14 cellular contexts compared by ENCODE assay signal in genomic region chr16:24876231-24876630, GRCh38. TPM values are rescaled to one million over a fixed set of nuclear protein-coding genes. Genes with fewer than 3 reads are reported as not detected.
DNase-seq lines count a peak whose midpoint lies in the region; ATAC-seq and TF ChIP-seq lines count a peak whose summit lies in the region.
"Had no signal": no experiment of that assay in that cellular context is flagged by ENCODE, and none has a peak within 500 bp of the region (broad histone marks: within the 10 kb centered on the region; RNA-seq: fewer than 3 reads in every experiment).

No MANE protein-coding gene starts in this region.

- intact Hi-C loops in left colon (cut with DNase I, micrococcal nuclease) = no loop called here

- H3K9me2 ChIP-seq in MM.1S (replicated peaks; ENCODE audit: insufficient read depth, low read length) = no peaks in the 10 kb centered on the region

- TF ChIP-seq CTCF in MM.1S (IDR thresholded peaks at IDR 0.05; ENCODE audit: low read length) = no peak

- no peak overlapping the region for H3K4me2 ChIP-seq in MM.1S (ENCODE audit: low read depth, low read length)
- H3K4me2 ChIP-seq: BLaER1 had no signal

- H3K9me3 ChIP-seq in MM.1S (replicated peaks; ENCODE audit: insufficient read depth, low read length) = no peaks in the 10 kb centered on the region
- H3K9me3 ChIP-seq: Caco-2, HAP-1 had no signal

- DNase-seq in left colon (peak; percentile 37 to 46), substantia nigra (lab: John Stamatoyannopoulos, UW) (peak in 3 of 49 donors; percentile 5 to 12 (median 6)), MM.1S (no peak)
- DNase-seq in stimulated activated CD4-positive, alpha-beta T cell treated with anti-CD3 and anti-CD28 coated beads, Interleukin-12 subunit alpha, Interleukin-12 subunit beta, amount 100 ng/mL, for 4 hours = no peak
- DNase-seq: Caco-2; CD8-positive, alpha-beta memory T cell; DND-41; GDM1; HFFc6 had no signal

- H4K20me1 ChIP-seq in MM.1S (ENCODE audit: insufficient read depth, low read length) = no peaks in the 10 kb centered on the region
- H4K20me1 ChIP-seq: BLaER1 had no signal

- no peak overlapping the region for H3K4me3 ChIP-seq in MM.1S (ENCODE audit: low read length)
- H3K4me3 ChIP-seq: BLaER1, HAP-1 had no signal

- ATAC-seq in left colon = peak; percentile 98
- ATAC-seq in HG03571 (IDR thresholded peaks at IDR 0.05; ENCODE audit: unreplicated experiment) = no peak

- H3F3A ChIP-seq in MM.1S (ENCODE audit: insufficient read depth, low read length) = no peaks in the 10 kb centered on the region

- no peaks in the 10 kb centered on the region for H3K79me2 ChIP-seq in MM.1S (ENCODE audit: low read length)

- no peaks in the 10 kb centered on the region for H3K27me3 ChIP-seq in MM.1S (replicated peaks; ENCODE audit: insufficient read depth, low read length)
- H3K27me3 ChIP-seq: BLaER1 had no signal

- no peak overlapping the region for H3K9ac ChIP-seq in MM.1S (ENCODE audit: low read length)
- H3K9ac ChIP-seq: BLaER1 had no signal

- H2AFZ ChIP-seq in MM.1S (ENCODE audit: low read length) = no peak overlapping the region

- peak overlapping the region; percentile 23 for H3K27ac ChIP-seq in cingulate gyrus (ENCODE audit: low read depth, low read length)
- H3K27ac ChIP-seq in substantia nigra (ENCODE audit: low read depth, low read length, poor library complexity, severe bottlenecking) = peak overlapping the region; percentile 63
- H3K27ac ChIP-seq in MM.1S (ENCODE audit: low read length) = no peak overlapping the region
- H3K27ac ChIP-seq: BLaER1 had no signal

- no peaks in the 10 kb centered on the region for H3K36me3 ChIP-seq in MM.1S (replicated peaks; ENCODE audit: insufficient read depth, low read length)
- H3K36me3 ChIP-seq: BLaER1, HAP-1 had no signal

- no peaks in the 10 kb centered on the region for H3K4me1 ChIP-seq in MM.1S (ENCODE audit: low read length)
- H3K4me1 ChIP-seq: BLaER1, Caco-2, HAP-1 had no signal

RNA-seq across cellular contexts. Expression of gene SLC5A11, which starts 30.5 kb away (rescaled TPM):
- 1 to 10 TPM in 1 of 2 donors, under 1 TPM in 1; 0.31 to 2.8 TPM for total RNA-seq in left colon
- total RNA-seq: A673 had no signal

Comparison
In these comparisons a context has a peak if more than half of its experiments do, and no peak if none do; other contexts are left out.
1. DNase-seq: peak in left colon (2 of 2); none in MM.1S (single experiment) and stimulated activated CD4-positive, alpha-beta T cell treated with anti-CD3 and anti-CD28 coated beads, Interleukin-12 subunit alpha, Interleukin-12 subunit beta, amount 100 ng/mL, for 4 hours (single experiment).